ENCODE assay signal across 6 cellular contexts in the genomic region with DNA sequence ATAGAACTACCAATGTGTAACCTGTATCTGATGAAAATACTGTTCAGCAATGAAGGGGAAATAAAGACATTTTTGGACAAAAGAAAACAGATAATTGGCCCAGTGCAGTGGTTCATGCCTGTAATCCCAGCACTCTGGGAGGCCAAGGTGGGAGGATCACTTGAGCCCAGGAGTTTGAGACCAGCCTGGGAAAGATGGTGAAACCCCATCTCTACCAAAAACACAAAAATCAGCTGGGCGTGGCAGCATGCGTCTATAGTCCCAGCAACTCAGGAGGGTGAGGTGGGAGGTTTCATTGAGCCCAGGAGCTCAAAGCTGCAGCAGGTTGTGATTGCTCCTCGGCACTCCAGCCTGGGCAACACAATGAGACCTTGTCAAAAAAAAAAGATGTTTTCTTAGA. TPM values are rescaled to one million over a fixed set of nuclear protein-coding genes. Genes with fewer than 3 reads are reported as not detected.
"Had no signal": no experiment of that assay in that cellular context is flagged by ENCODE, and none has a peak within 500 bp of the region (broad histone marks: within the 10 kb centered on the region; RNA-seq: fewer than 3 reads in every experiment).

No MANE protein-coding gene starts in this region.

RNA-seq across cellular contexts. Expression of gene TUBA3C, which starts 11.0 kb away (rescaled TPM):
- total RNA-seq: OCI-LY7, PC-3, PC-9, Peyer's patch, SJCRH30, SJSA1 had no signal
